ENCODE assay signal across 1 cellular context in the genomic region with DNA sequence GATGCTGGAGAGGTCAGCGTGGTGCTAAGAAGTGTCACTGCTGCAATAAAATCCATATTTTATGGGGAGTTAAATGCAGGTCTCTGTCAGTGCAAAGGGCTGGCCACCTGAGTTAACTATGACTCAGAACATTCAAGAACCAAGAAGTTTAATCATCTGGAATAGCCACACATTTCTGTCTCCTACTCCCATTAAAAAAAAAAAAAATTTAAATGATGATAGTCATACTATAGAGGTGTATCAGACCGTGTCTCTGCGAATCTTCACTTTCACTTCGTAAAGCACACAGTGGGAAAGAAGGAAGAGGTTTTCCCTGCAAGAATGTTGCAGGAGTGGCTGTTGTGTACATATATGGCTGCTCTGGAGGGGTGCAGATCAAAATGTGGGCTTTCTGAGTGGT.
TF ChIP-seq lines count a peak whose summit lies in the region.

No MANE protein-coding gene starts in this region.

TF ChIP-seq in H1, 55 proteins besides CTCF, POLR2A, EP300 and RAD21:
- TF ChIP-seq HDAC2 (IDR thresholded peaks at IDR 0.05; ENCODE audit: borderline replicate concordance in 1 of 2, low read depth in 2 of 2, low read length in 2 of 2), result no peak
- TF ChIP-seq BCL11A (IDR thresholded peaks at IDR 0.05; ENCODE audit: low read depth in 2 of 2, low read length in 2 of 2), result no peak
- TF ChIP-seq SP2 (IDR thresholded peaks at IDR 0.05; ENCODE audit: low read length), result no peak
- TF ChIP-seq SIRT6 (IDR thresholded peaks at IDR 0.05; ENCODE audit: low read length), result no peak
- no peak for TF ChIP-seq SIX5 (IDR thresholded peaks at IDR 0.05; ENCODE audit: low read depth, low read length)
- TF ChIP-seq, protein P1, sequence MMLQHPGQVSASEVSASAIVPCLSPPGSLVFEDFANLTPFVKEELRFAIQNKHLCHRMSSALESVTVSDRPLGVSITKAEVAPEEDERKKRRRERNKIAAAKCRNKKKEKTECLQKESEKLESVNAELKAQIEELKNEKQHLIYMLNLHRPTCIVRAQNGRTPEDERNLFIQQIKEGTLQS (IDR thresholded peaks at IDR 0.05; ENCODE audit: insufficient read depth, low read depth, low read length), result no peak
- no peak for TF ChIP-seq GTF2F1 (IDR thresholded peaks at IDR 0.05; ENCODE audit: borderline replicate concordance, low read depth, low read length)
- TF ChIP-seq CTBP2 (IDR thresholded peaks at IDR 0.05; ENCODE audit: borderline replicate concordance, insufficient read depth, insufficient read length, low read length), result no peak
- TF ChIP-seq SP4 (IDR thresholded peaks at IDR 0.05; ENCODE audit: low read length), result no peak
